In the genomic region with DNA sequence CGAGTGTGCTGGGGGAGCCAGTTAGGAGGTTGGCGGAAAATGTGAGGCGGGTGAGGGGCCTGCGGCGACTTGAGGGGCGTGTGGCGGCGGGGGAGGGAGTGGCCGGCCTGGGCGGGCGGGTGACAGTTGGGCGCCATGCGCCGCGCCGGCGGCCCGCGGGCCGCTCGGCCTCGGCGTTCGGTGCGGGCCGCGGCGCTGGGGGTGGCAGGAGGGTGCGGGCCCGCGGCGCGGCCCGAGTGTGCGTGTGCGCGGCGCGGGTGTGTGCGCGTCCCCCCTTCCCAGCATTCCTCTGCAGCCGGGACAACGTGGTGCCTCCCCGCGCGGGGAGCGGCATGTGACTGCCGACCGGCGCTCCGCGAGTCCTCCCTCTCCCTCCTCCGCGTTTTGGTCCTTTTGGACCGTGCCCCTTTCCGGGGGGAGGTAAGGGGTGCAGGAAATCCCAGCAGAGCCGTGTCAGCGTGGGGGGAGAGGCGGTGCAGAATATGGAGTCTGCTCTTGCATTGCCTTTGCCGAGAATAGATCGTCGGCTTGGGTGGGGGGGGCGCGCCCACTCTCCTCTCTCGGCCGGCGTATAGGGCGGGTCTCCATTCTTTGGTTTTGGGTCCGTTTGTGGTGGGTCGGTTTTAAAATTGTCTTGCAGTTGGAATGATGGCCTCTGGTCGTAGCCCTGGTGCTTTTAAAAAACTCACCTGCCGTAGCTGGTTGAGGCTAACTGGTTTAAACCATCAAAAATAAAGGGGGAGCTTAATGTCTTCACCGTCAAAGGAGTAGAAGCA, we compare ENCODE assay signal across 8 cellular contexts. TPM values are rescaled to one million over a fixed set of nuclear protein-coding genes. Genes with fewer than 3 reads are reported as not detected.
DNase-seq lines count a peak whose midpoint lies in the region; ATAC-seq and TF ChIP-seq lines count a peak whose summit lies in the region.

No MANE protein-coding gene starts in this region.

- H3K4me3 ChIP-seq in AG04450 (ENCODE audit: low read depth, low read length), result peak overlapping the region; percentile 88
- H3K4me3 ChIP-seq in HEK293 (ENCODE audit: low read depth, low read length), result peak overlapping the region; percentile 88
- peak overlapping the region; percentile 87 for H3K4me3 ChIP-seq in brain microvascular endothelial cell (ENCODE audit: low read depth, low read length)
- H3K4me3 ChIP-seq in iPS-18c (ENCODE audit: insufficient read depth, low read depth, low read length), result peak overlapping the region; percentile 93
- H3K4me3 ChIP-seq in skin epidermis, result peak overlapping the region; percentile 94 to 100 (median 98)

- no peak for TF ChIP-seq CTCF in AG04450 (IDR thresholded peaks at IDR 0.05; ENCODE audit: low read depth, low read length)
- TF ChIP-seq CTCF in HEK293 (tag by site-specific recombination; IDR thresholded peaks at IDR 0.05), result 0 out of 2 replicates have a peak, but pooled peaks have one; percentile 13
- no peak for TF ChIP-seq CTCF in brain microvascular endothelial cell (IDR thresholded peaks at IDR 0.05; ENCODE audit: low read depth, low read length, missing control alignments)

- no peaks in the 10 kb centered on the region for H3K9me3 ChIP-seq in AG04450 (ENCODE audit: control insufficient read depth, insufficient read depth, low read length)
- H3K9me3 ChIP-seq in HEK293 (ENCODE audit: control insufficient read depth, insufficient read depth, low read depth, low read length), result no peaks in the 10 kb centered on the region
- no peaks in the 10 kb centered on the region for H3K9me3 ChIP-seq in iPS-18c (ENCODE audit: control insufficient read depth, insufficient read depth, low read length)

- DNase-seq in AG04450 (ENCODE audit: low read depth, low spot score) (no peak), UCSD-AML1 (lab: John Stamatoyannopoulos, UW; ENCODE audit: unreplicated experiment) (peak; percentile 46), brain microvascular endothelial cell (no peak)

- CTCF ChIA-PET in AG04450 (lab: Charles Lee) (no interaction called here), HEK293 (lab: Yijun Ruan, JAX) (interaction anchor here (0.8 kb wide), 1 partner anchor 28 kb away, joined by 3 read pairs; no protein-coding TSS in a partner anchor)

- H3K27ac ChIP-seq in AG04450 (ENCODE audit: low read depth, low read length) (peak overlapping the region; percentile 39), HEK293 (ENCODE audit: extremely low read depth, low read depth, low read length) (peak overlapping the region; percentile 97), brain microvascular endothelial cell (peak overlapping the region; percentile 58), skin epidermis (peak overlapping the region; percentile 86 to 99 (median 98))

- no peak for ATAC-seq in GM18517 (IDR thresholded peaks at IDR 0.05; ENCODE audit: unreplicated experiment)
- ATAC-seq in HG03175 (IDR thresholded peaks at IDR 0.05; ENCODE audit: unreplicated experiment), result no peak

- in situ Hi-C loops in brain microvascular endothelial cell (cut with HindIII; ENCODE audit: low pct_ligation_motif_present, low sequenced_read_pairs), result no loop called here

- peaks cover 43% of the 10 kb centered on the region for H3K4me1 ChIP-seq in HEK293 (ENCODE audit: control insufficient read depth, insufficient read depth, low read length)

- POLR2A ChIA-PET in AG04450 (lab: Yijun Ruan, JAX), result no interaction called here
- POLR2A ChIA-PET in HEK293 (lab: Yijun Ruan, JAX), result interaction anchor here (0.7 to 1.2 kb wide), 2 partner anchors 101 to 181 kb away, joined by 3 to 4 read pairs; partner anchors contain the start of genes CNOT8 and GEMIN5

- no peaks in the 10 kb centered on the region for H3K27me3 ChIP-seq in AG04450 (ENCODE audit: control insufficient read depth, insufficient read depth, low read length)
- no peaks in the 10 kb centered on the region for H3K27me3 ChIP-seq in brain microvascular endothelial cell (replicated peaks)

- H3K36me3 ChIP-seq in HEK293 (ENCODE audit: control insufficient read depth in 2 of 2, insufficient read depth in 1 of 2, low read length in 2 of 2), result no peaks in the 10 kb centered on the region
- H3K36me3 ChIP-seq in brain microvascular endothelial cell (replicated peaks), result no peaks in the 10 kb centered on the region

TF ChIP-seq in HEK293, 187 proteins besides CTCF, POLR2A, EP300 and RAD21 (continues in another document):
- TF ChIP-seq ZNF324 (tag by site-specific recombination; IDR thresholded peaks at IDR 0.05) (no peak), BCL11B (tag by site-specific recombination; IDR thresholded peaks at IDR 0.05; ENCODE audit: low read depth) (peak; percentile 45; the same call in 1 of the 2 replicates), ZNF558 (tag by site-specific recombination; IDR thresholded peaks at IDR 0.05) (no peak), ZNF529 (tag by site-specific recombination; IDR thresholded peaks at IDR 0.05; ENCODE audit: insufficient replicate concordance) (no peak), ZNF76 (tag by site-specific recombination; IDR thresholded peaks at IDR 0.05; ENCODE audit: borderline replicate concordance, low read depth) (peak; percentile 88), ZNF585B (tag by site-specific recombination; IDR thresholded peaks at IDR 0.05) (no peak), ZNF510 (tag by site-specific recombination; IDR thresholded peaks at IDR 0.05; ENCODE audit: insufficient replicate concordance) (no peak), ZNF335 (tag by site-specific recombination; conservative IDR thresholded peaks at IDR 0.05) (peak; percentile 71), KLF7 (tag by site-specific recombination; IDR thresholded peaks at IDR 0.05; ENCODE audit: borderline replicate concordance) (no peak), SP3 (tag by site-specific recombination; IDR thresholded peaks at IDR 0.05) (peak; percentile 42; the same call in 1 of the 2 replicates), ZNF24 (tag by site-specific recombination; IDR thresholded peaks at IDR 0.05) (0 out of 2 replicates have a peak, but pooled peaks have one; percentile 49), ZBTB6 (tag by site-specific recombination; IDR thresholded peaks at IDR 0.05) (no peak), ZNF600 (tag by site-specific recombination; IDR thresholded peaks at IDR 0.05) (peak; percentile 45), KLF10 (tag by site-specific recombination; IDR thresholded peaks at IDR 0.05) (peak; percentile 38), ZNF549 (tag by site-specific recombination; IDR thresholded peaks at IDR 0.05) (no peak), YY1 (tag by site-specific recombination; IDR thresholded peaks at IDR 0.05) (peak; percentile 36; the same call in 1 of the 2 replicates), ZNF626 (tag by site-specific recombination; IDR thresholded peaks at IDR 0.05) (no peak), ZNF530 (tag by site-specific recombination; IDR thresholded peaks at IDR 0.05; ENCODE audit: low read depth) (no peak), HOXA7 (CRISPR knock-in tag; IDR thresholded peaks at IDR 0.05; ENCODE audit: borderline replicate concordance) (no peak)
- TF ChIP-seq, protein P1, sequence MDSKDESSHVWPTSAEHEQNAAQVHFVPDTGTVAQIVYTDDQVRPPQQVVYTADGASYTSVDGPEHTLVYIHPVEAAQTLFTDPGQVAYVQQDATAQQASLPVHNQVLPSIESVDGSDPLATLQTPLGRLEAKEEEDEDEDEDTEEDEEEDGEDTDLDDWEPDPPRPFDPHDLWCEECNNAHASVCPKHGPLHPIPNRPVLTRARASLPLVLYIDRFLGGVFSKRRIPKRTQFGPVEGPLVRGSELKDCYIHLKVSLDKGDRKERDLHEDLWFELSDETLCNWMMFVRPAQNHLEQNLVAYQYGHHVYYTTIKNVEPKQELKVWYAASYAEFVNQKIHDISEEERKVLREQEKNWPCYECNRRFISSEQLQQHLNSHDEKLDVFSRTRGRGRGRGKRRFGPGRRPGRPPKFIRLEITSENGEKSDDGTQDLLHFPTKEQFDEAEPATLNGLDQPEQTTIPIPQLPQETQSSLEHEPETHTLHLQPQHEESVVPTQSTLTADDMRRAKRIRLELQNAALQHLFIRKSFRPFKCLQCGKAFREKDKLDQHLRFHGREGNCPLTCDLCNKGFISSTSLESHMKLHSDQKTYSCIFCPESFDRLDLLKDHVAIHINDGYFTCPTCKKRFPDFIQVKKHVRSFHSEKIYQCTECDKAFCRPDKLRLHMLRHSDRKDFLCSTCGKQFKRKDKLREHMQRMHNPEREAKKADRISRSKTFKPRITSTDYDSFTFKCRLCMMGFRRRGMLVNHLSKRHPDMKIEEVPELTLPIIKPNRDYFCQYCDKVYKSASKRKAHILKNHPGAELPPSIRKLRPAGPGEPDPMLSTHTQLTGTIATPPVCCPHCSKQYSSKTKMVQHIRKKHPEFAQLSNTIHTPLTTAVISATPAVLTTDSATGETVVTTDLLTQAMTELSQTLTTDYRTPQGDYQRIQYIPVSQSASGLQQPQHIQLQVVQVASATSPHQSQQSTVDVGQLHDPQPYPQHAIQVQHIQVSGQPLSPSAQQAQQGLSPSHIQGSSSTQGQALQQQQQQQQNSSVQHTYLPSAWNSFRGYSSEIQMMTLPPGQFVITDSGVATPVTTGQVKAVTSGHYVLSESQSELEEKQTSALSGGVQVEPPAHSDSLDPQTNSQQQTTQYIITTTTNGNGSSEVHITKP (tag by site-specific recombination; IDR thresholded peaks at IDR 0.05), result peak; percentile 98
- TF ChIP-seq, protein P2, sequence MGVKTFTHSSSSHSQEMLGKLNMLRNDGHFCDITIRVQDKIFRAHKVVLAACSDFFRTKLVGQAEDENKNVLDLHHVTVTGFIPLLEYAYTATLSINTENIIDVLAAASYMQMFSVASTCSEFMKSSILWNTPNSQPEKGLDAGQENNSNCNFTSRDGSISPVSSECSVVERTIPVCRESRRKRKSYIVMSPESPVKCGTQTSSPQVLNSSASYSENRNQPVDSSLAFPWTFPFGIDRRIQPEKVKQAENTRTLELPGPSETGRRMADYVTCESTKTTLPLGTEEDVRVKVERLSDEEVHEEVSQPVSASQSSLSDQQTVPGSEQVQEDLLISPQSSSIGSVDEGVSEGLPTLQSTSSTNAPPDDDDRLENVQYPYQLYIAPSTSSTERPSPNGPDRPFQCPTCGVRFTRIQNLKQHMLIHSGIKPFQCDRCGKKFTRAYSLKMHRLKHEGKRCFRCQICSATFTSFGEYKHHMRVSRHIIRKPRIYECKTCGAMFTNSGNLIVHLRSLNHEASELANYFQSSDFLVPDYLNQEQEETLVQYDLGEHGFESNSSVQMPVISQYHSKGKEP (tag by site-specific recombination; IDR thresholded peaks at IDR 0.05), result no peak

RNA-seq across cellular contexts. Expression of gene LARP1, which starts 1.9 kb away (rescaled TPM):
- 54.9 and 64.9 TPM in 2 replicates for polyA plus RNA-seq in AG04450 (2011; rRNA removed)
- 93.4 and 94.0 TPM in 2 replicates for polyA minus RNA-seq in AG04450 (2011; rRNA and poly(A)+ RNA removed)

Comparison
In these comparisons a context has a peak if more than half of its experiments do, and no peak if none do; other contexts are left out.
1. H3K27ac ChIP-seq: peak in every context shown above with its lines; median percentile 98 in skin epidermis; 97 in HEK293; 58 in brain microvascular endothelial cell; 39 in AG04450.